In the genomic region with DNA sequence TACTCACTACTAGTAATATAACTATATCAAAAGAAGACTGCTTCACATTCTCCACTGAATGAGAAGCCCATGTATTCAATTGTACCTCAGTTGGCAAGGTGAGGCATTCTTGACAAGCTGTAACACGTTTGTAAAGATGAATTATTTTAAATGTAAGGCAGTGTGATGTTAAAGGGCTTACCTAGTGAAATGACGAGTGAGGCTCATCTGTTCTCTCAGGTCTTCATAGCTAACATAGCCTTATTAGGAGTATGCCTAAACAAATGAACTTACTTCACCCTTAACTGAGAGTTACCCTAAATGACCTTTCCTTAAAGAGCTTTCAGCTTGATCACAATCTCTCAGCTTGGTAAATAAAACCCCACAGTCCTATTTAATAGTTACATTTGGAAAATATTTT, we compare ENCODE assay signal across 1 cellular context.
TF ChIP-seq lines count a peak whose summit lies in the region.

No MANE protein-coding gene starts in this region.

TF ChIP-seq in GM23338, 12 proteins besides CTCF, POLR2A, EP300 and RAD21 (continued from another document):
- TF ChIP-seq, protein P1, sequence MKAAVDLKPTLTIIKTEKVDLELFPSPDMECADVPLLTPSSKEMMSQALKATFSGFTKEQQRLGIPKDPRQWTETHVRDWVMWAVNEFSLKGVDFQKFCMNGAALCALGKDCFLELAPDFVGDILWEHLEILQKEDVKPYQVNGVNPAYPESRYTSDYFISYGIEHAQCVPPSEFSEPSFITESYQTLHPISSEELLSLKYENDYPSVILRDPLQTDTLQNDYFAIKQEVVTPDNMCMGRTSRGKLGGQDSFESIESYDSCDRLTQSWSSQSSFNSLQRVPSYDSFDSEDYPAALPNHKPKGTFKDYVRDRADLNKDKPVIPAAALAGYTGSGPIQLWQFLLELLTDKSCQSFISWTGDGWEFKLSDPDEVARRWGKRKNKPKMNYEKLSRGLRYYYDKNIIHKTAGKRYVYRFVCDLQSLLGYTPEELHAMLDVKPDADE (IDR thresholded peaks at IDR 0.05), result no peak
- TF ChIP-seq, protein P2, sequence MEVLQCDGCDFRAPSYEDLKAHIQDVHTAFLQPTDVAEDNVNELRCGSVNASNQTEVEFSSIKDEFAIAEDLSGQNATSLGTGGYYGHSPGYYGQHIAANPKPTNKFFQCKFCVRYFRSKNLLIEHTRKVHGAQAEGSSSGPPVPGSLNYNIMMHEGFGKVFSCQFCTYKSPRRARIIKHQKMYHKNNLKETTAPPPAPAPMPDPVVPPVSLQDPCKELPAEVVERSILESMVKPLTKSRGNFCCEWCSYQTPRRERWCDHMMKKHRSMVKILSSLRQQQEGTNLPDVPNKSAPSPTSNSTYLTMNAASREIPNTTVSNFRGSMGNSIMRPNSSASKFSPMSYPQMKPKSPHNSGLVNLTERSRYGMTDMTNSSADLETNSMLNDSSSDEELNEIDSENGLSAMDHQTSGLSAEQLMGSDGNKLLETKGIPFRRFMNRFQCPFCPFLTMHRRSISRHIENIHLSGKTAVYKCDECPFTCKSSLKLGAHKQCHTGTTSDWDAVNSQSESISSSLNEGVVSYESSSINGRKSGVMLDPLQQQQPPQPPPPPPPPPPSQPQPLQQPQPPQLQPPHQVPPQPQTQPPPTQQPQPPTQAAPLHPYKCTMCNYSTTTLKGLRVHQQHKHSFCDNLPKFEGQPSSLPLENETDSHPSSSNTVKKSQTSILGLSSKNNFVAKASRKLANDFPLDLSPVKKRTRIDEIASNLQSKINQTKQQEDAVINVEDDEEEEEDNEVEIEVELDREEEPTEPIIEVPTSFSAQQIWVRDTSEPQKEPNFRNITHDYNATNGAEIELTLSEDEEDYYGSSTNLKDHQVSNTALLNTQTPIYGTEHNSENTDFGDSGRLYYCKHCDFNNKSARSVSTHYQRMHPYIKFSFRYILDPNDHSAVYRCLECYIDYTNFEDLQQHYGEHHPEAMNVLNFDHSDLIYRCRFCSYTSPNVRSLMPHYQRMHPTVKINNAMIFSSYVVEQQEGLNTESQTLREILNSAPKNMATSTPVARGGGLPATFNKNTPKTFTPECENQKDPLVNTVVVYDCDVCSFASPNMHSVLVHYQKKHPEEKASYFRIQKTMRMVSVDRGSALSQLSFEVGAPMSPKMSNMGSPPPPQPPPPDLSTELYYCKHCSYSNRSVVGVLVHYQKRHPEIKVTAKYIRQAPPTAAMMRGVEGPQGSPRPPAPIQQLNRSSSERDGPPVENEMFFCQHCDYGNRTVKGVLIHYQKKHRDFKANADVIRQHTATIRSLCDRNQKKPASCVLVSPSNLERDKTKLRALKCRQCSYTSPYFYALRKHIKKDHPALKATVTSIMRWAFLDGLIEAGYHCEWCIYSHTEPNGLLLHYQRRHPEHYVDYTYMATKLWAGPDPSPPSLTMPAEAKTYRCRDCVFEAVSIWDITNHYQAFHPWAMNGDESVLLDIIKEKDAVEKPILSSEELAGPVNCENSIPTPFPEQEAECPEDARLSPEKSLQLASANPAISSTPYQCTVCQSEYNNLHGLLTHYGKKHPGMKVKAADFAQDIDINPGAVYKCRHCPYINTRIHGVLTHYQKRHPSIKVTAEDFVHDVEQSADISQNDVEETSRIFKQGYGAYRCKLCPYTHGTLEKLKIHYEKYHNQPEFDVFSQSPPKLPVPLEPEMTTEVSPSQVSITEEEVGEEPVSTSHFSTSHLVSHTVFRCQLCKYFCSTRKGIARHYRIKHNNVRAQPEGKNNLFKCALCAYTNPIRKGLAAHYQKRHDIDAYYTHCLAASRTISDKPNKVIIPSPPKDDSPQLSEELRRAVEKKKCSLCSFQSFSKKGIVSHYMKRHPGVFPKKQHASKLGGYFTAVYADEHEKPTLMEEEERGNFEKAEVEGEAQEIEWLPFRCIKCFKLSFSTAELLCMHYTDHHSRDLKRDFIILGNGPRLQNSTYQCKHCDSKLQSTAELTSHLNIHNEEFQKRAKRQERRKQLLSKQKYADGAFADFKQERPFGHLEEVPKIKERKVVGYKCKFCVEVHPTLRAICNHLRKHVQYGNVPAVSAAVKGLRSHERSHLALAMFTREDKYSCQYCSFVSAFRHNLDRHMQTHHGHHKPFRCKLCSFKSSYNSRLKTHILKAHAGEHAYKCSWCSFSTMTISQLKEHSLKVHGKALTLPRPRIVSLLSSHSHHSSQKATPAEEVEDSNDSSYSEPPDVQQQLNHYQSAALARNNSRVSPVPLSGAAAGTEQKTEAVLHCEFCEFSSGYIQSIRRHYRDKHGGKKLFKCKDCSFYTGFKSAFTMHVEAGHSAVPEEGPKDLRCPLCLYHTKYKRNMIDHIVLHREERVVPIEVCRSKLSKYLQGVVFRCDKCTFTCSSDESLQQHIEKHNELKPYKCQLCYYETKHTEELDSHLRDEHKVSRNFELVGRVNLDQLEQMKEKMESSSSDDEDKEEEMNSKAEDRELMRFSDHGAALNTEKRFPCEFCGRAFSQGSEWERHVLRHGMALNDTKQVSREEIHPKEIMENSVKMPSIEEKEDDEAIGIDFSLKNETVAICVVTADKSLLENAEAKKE (CRISPR knock-in tag; IDR thresholded peaks at IDR 0.05), result no peak
